ENCODE assay signal across 28 cellular contexts in genomic region chr3:175234075-175234474, GRCh38.
"Had no signal": no experiment of that assay in that cellular context is flagged by ENCODE, and none has a peak within 500 bp of the region (broad histone marks: within the 10 kb centered on the region; RNA-seq: fewer than 3 reads in every experiment).

No MANE protein-coding gene starts in this region.

- H3K27me3 ChIP-seq: body of pancreas, breast epithelium, SJCRH30 had no signal

- H3K4me3 Mint-ChIP-seq: activated CD4-positive, alpha-beta T cell treated with anti-CD3 and anti-CD28 coated beads, Interleukin-2, amount 10 ng/mL, durations not matched to agents 24 days and 14 days; activated naive CD8-positive, alpha-beta T cell treated with anti-CD3 and anti-CD28 coated beads, Interleukin-2, amount 10 ng/mL, durations not matched to agents 7 days and 5 days; activated T-helper 17 cell treated with anti-CD3 and anti-CD28 coated beads, Interleukin-2, amount 50 U/mL, for 72 hours had no signal

- H3K27me3 Mint-ChIP-seq: activated CD4-positive, alpha-beta T cell treated with anti-CD3 and anti-CD28 coated beads, Interleukin-2, amount 10 ng/mL, durations not matched to agents 24 days and 14 days; activated naive CD8-positive, alpha-beta T cell treated with anti-CD3 and anti-CD28 coated beads, Interleukin-2, amount 10 ng/mL, durations not matched to agents 7 days and 5 days; activated T-helper 17 cell treated with anti-CD3 and anti-CD28 coated beads, Interleukin-2, amount 50 U/mL, for 72 hours had no signal

- H3K4me1 ChIP-seq: body of pancreas, breast epithelium, SJCRH30 had no signal

- DNase-seq: activated CD4-positive, alpha-beta T cell treated with anti-CD3 and anti-CD28 coated beads, Interleukin-2, amount 10 ng/mL, durations not matched to agents 24 days and 14 days; activated CD4-positive, alpha-beta T cell treated with anti-CD3 and anti-CD28 coated beads, Interleukin-2, amount 50 U/mL, for 48 hours; activated CD8-positive, alpha-beta memory T cell treated with anti-CD3 and anti-CD28 coated beads, Interleukin-2, amount 50 U/mL, for 4 hours; activated effector memory CD4-positive, alpha-beta T cell treated with anti-CD3 and anti-CD28 coated beads, Interleukin-2, amount 50 U/mL, for 16 hours; activated naive CD4-positive, alpha-beta T cell; activated naive CD4-positive, alpha-beta T cell treated with anti-CD3 and anti-CD28 coated beads, Interleukin-2, amount 50 U/mL, for 16 hours; activated naive CD8-positive, alpha-beta T cell treated with anti-CD3 and anti-CD28 coated beads, Interleukin-2, amount 10 ng/mL, durations not matched to agents 7 days and 5 days; activated T-cell treated with anti-CD3 and anti-CD28 coated beads for 4 hours; activated T-cell treated with anti-CD3 and anti-CD28 coated beads, Interleukin-2, amount 50 U/mL, for 48 hours; body of pancreas; cerebellar nuclear complex; Karpas-422; NCI-H1048; NCI-H1105 treated with DMSO at 0.1 percent for 48 hours; NCI-H1436; NCI-H1694; NCI-H1930; NCI-H524; OCI-M1; SHP77; SJCRH30; T1000 had no signal

- H3K36me3 ChIP-seq: breast epithelium, SJCRH30 had no signal

- H3K27ac ChIP-seq: body of pancreas, breast epithelium, SJCRH30, SK-N-MC had no signal

- H3K27ac Mint-ChIP-seq: activated CD4-positive, alpha-beta T cell treated with anti-CD3 and anti-CD28 coated beads, Interleukin-2, amount 10 ng/mL, durations not matched to agents 24 days and 14 days; activated naive CD8-positive, alpha-beta T cell treated with anti-CD3 and anti-CD28 coated beads, Interleukin-2, amount 10 ng/mL, durations not matched to agents 7 days and 5 days; activated T-helper 17 cell treated with anti-CD3 and anti-CD28 coated beads, Interleukin-2, amount 50 U/mL, for 72 hours had no signal

- H3K9me3 ChIP-seq: body of pancreas, breast epithelium, SJCRH30 had no signal

- H3K4me1 Mint-ChIP-seq: activated CD4-positive, alpha-beta T cell treated with anti-CD3 and anti-CD28 coated beads, Interleukin-2, amount 10 ng/mL, durations not matched to agents 24 days and 14 days; activated naive CD8-positive, alpha-beta T cell treated with anti-CD3 and anti-CD28 coated beads, Interleukin-2, amount 10 ng/mL, durations not matched to agents 7 days and 5 days; activated T-helper 17 cell treated with anti-CD3 and anti-CD28 coated beads, Interleukin-2, amount 50 U/mL, for 72 hours had no signal

- ATAC-seq: activated T-helper 17 cell treated with anti-CD3 and anti-CD28 coated beads, Interleukin-2, amount 50 U/mL, for 72 hours; body of pancreas; K562 had no signal

- H3K4me3 ChIP-seq: body of pancreas, breast epithelium, K562, SJCRH30, SK-N-MC had no signal

- H3K9me3 Mint-ChIP-seq: activated CD4-positive, alpha-beta T cell treated with anti-CD3 and anti-CD28 coated beads, Interleukin-2, amount 10 ng/mL, durations not matched to agents 24 days and 14 days; activated naive CD8-positive, alpha-beta T cell treated with anti-CD3 and anti-CD28 coated beads, Interleukin-2, amount 10 ng/mL, durations not matched to agents 7 days and 5 days; activated T-helper 17 cell treated with anti-CD3 and anti-CD28 coated beads, Interleukin-2, amount 50 U/mL, for 72 hours had no signal

- FAIRE-seq: astrocyte, colon, K562 had no signal

- H3K36me3 Mint-ChIP-seq: activated naive CD8-positive, alpha-beta T cell treated with anti-CD3 and anti-CD28 coated beads, Interleukin-2, amount 10 ng/mL, durations not matched to agents 7 days and 5 days had no signal
